Comparison of ENCODE assay signal across 22 cellular contexts in genomic region chr3:194009019-194009418, GRCh38.
"Had no signal": no experiment of that assay in that cellular context is flagged by ENCODE, and none has a peak within 500 bp of the region (broad histone marks: within the 10 kb centered on the region; RNA-seq: fewer than 3 reads in every experiment).

No MANE protein-coding gene starts in this region.

- H3K9me3 Mint-ChIP-seq: activated B cell treated with CpG ODN at 0.5 μM for 24 hours; activated CD4-positive, alpha-beta memory T cell treated with anti-CD3 and anti-CD28 coated beads for 36 hours; activated naive CD4-positive, alpha-beta T cell treated with anti-CD3 and anti-CD28 coated beads, Interleukin-2, amount 50 U/mL, for 72 hours; activated T-helper 1 cell treated with anti-CD3 and anti-CD28 coated beads, Interleukin-12 subunit alpha, Interleukin-12 subunit beta, Interleukin-2, Interleukin-4 antibody, amounts not matched to agents 30 ng/mL and 10 ng/mL and 1 ng/mL, durations not matched to agents 14 hours and 24 hours and 36 hours; natural killer cell treated with Interleukin-12 subunit alpha and Interleukin-12 subunit beta and Interleukin-15 and Interleukin-18, amount 100 ng/mL, for 72 hours; stimulated activated effector memory CD8-positive, alpha-beta T cell treated with anti-CD3 and anti-CD28 coated beads, Interleukin-12 subunit alpha, Interleukin-12 subunit beta, amount 100 ng/mL, for 72 hours had no signal

- H3K36me3 ChIP-seq: adrenal gland, breast epithelium, gastroesophageal sphincter, heart left ventricle, stomach had no signal

- H3K36me3 Mint-ChIP-seq: activated CD4-positive, alpha-beta memory T cell treated with anti-CD3 and anti-CD28 coated beads for 36 hours; activated naive CD4-positive, alpha-beta T cell treated with anti-CD3 and anti-CD28 coated beads, Interleukin-2, amount 50 U/mL, for 72 hours; natural killer cell treated with Interleukin-12 subunit alpha and Interleukin-12 subunit beta and Interleukin-15 and Interleukin-18, amount 100 ng/mL, for 72 hours; stimulated activated effector memory CD8-positive, alpha-beta T cell treated with anti-CD3 and anti-CD28 coated beads, Interleukin-12 subunit alpha, Interleukin-12 subunit beta, amount 100 ng/mL, for 72 hours had no signal

- H3K4me3 ChIP-seq: adrenal gland, breast epithelium, gastroesophageal sphincter, heart left ventricle, stomach had no signal

- DNase-seq: activated B cell treated with CpG ODN at 0.5 μM for 24 hours; activated CD4-positive, alpha-beta memory T cell treated with anti-CD3 and anti-CD28 coated beads for 36 hours; activated CD4-positive, alpha-beta T cell treated with anti-CD3 and anti-CD28 coated beads for 4 hours; activated gamma-delta T cell treated with Interleukin-2 at 50 U/mL for 16 hours; activated T-cell treated with anti-CD3 and anti-CD28 coated beads for 4 hours; cerebellar nuclear complex; cortex of kidney; heart left ventricle; kidney glomerular epithelial cell; mesenchymal stem cell; nucleus accumbens; stimulated activated CD4-positive, alpha-beta T cell treated with anti-CD3 and anti-CD28 coated beads, Interleukin-4, amount 100 ng/mL, for 24 hours; stomach had no signal

- H3K27me3 ChIP-seq: breast epithelium, gastroesophageal sphincter, stomach had no signal

- H3K4me3 Mint-ChIP-seq: activated B cell treated with CpG ODN at 0.5 μM for 24 hours; activated CD4-positive, alpha-beta memory T cell treated with anti-CD3 and anti-CD28 coated beads for 36 hours; activated T-helper 1 cell treated with anti-CD3 and anti-CD28 coated beads, Interleukin-12 subunit alpha, Interleukin-12 subunit beta, Interleukin-2, Interleukin-4 antibody, amounts not matched to agents 30 ng/mL and 10 ng/mL and 1 ng/mL, durations not matched to agents 14 hours and 24 hours and 36 hours; natural killer cell treated with Interleukin-12 subunit alpha and Interleukin-12 subunit beta and Interleukin-15 and Interleukin-18, amount 100 ng/mL, for 72 hours; stimulated activated effector memory CD8-positive, alpha-beta T cell treated with anti-CD3 and anti-CD28 coated beads, Interleukin-12 subunit alpha, Interleukin-12 subunit beta, amount 100 ng/mL, for 72 hours had no signal

- H3K4me1 Mint-ChIP-seq: stimulated activated effector memory CD8-positive, alpha-beta T cell treated with anti-CD3 and anti-CD28 coated beads, Interleukin-12 subunit alpha, Interleukin-12 subunit beta, amount 100 ng/mL, for 72 hours had no signal

- H3K9me3 ChIP-seq: adrenal gland, breast epithelium, gastroesophageal sphincter, heart left ventricle, stomach had no signal

- ATAC-seq: activated naive CD4-positive, alpha-beta T cell treated with anti-CD3 and anti-CD28 coated beads, Interleukin-2, amount 50 U/mL, for 72 hours; esophagus mucosa; gastroesophageal sphincter; heart left ventricle; natural killer cell treated with Interleukin-12 subunit alpha and Interleukin-12 subunit beta and Interleukin-15 and Interleukin-18, amount 100 ng/mL, for 72 hours; sciatic nerve; stimulated activated effector memory CD8-positive, alpha-beta T cell treated with anti-CD3 and anti-CD28 coated beads, Interleukin-12 subunit alpha, Interleukin-12 subunit beta, amount 100 ng/mL, for 72 hours had no signal

- H3K27ac ChIP-seq: adrenal gland, breast epithelium, gastroesophageal sphincter, heart left ventricle, stomach had no signal

- H3K27me3 Mint-ChIP-seq: activated B cell treated with CpG ODN at 0.5 μM for 24 hours had no signal

- H3K27ac Mint-ChIP-seq: activated B cell treated with CpG ODN at 0.5 μM for 24 hours; activated CD4-positive, alpha-beta memory T cell treated with anti-CD3 and anti-CD28 coated beads for 36 hours; activated naive CD4-positive, alpha-beta T cell treated with anti-CD3 and anti-CD28 coated beads, Interleukin-2, amount 50 U/mL, for 72 hours; activated T-helper 1 cell treated with anti-CD3 and anti-CD28 coated beads, Interleukin-12 subunit alpha, Interleukin-12 subunit beta, Interleukin-2, Interleukin-4 antibody, amounts not matched to agents 30 ng/mL and 10 ng/mL and 1 ng/mL, durations not matched to agents 14 hours and 24 hours and 36 hours; natural killer cell treated with Interleukin-12 subunit alpha and Interleukin-12 subunit beta and Interleukin-15 and Interleukin-18, amount 100 ng/mL, for 72 hours; stimulated activated effector memory CD8-positive, alpha-beta T cell treated with anti-CD3 and anti-CD28 coated beads, Interleukin-12 subunit alpha, Interleukin-12 subunit beta, amount 100 ng/mL, for 72 hours had no signal
